In genomic region chr10:16436367-16436757, GRCh38 we compare ENCODE assay signal across 8 cellular contexts. TPM values are rescaled to one million over a fixed set of nuclear protein-coding genes. Genes with fewer than 3 reads are reported as not detected.
DNase-seq lines count a peak whose midpoint lies in the region; ATAC-seq and TF ChIP-seq lines count a peak whose summit lies in the region.

No MANE protein-coding gene starts in this region.

- H3K27ac ChIP-seq in Panc1 (ENCODE audit: low read length) (0 out of 2 replicates have a peak overlapping the region, but pooled peaks have one; percentile 51), ectodermal cell (ENCODE audit: insufficient read depth, low read depth, low read length, poor library complexity, severe bottlenecking) (no peak overlapping the region), muscle layer of duodenum (ENCODE audit: low read length) (peak overlapping the region; percentile 8)

- BruUV-seq in Panc1 (replicated peaks; lab: Mats Ljungman, UMichigan) = no TSS peak

- DNase-seq in NCI-H510A treated with DMSO at 0.1 percent for 48 hours (lab: John Stamatoyannopoulos, UW) (peak; percentile 44), NCI-H510A (lab: John Stamatoyannopoulos, UW) (no peak), Panc1 (ENCODE audit: low read depth, low spot score) (no peak), NCI-H1048 (lab: John Stamatoyannopoulos, UW) (no peak), NCI-H128 (lab: John Stamatoyannopoulos, UW; ENCODE audit: unreplicated experiment) (no peak)

- TF ChIP-seq CTCF in Panc1 (IDR thresholded peaks at IDR 0.05) = no peak

- POLR2A ChIA-PET in Panc1 (lab: Charles Lee) = no interaction called here

- H3K4me3 ChIP-seq in Panc1 (ENCODE audit: low read depth in 2 of 2, low read length in 2 of 2) = peak overlapping the region; percentile 61 to 81
- peak overlapping the region; percentile 46 for H3K4me3 ChIP-seq in ectodermal cell (ENCODE audit: insufficient read depth, low read depth, low read length)
- peak overlapping the region; percentile 67 to 72 for H3K4me3 ChIP-seq in muscle layer of duodenum (ENCODE audit: low read depth in 1 of 2, low read length in 2 of 2)

- ATAC-seq in HG02763 (IDR thresholded peaks at IDR 0.05; ENCODE audit: unreplicated experiment) (peak; percentile 3), Panc1 (peak; percentile 30)

- H3K9me3 ChIP-seq in Panc1 (ENCODE audit: control insufficient read depth, insufficient read depth, low read depth, low read length) = no peaks in the 10 kb centered on the region
- H3K9me3 ChIP-seq in ectodermal cell (ENCODE audit: control insufficient read depth, low read length) = no peaks in the 10 kb centered on the region
- no peaks in the 10 kb centered on the region for H3K9me3 ChIP-seq in muscle layer of duodenum (ENCODE audit: control insufficient read depth in 1 of 2, low read length in 2 of 2)

- WGBS in ectodermal cell, 2 experiments = 10 to 13% methylated on average over 9 of the region's 9 CpGs

- H3K36me3 ChIP-seq in Panc1 (ENCODE audit: control insufficient read depth, insufficient read depth, low read length) = no peaks in the 10 kb centered on the region
- no peaks in the 10 kb centered on the region for H3K36me3 ChIP-seq in ectodermal cell (ENCODE audit: control insufficient read depth, insufficient read depth, low read length)
- H3K36me3 ChIP-seq in muscle layer of duodenum (ENCODE audit: control insufficient read depth in 1 of 2, insufficient read depth in 2 of 2, low read length in 2 of 2) = no peaks in the 10 kb centered on the region

- in situ Hi-C loops in Panc1 (cut with HindIII; ENCODE audit: low pct_unique_long_range_greater_than_20kb, low sequenced_read_pairs) = no loop called here

- intact Hi-C loops in Panc1 (cut with micrococcal nuclease; ENCODE audit: unreplicated experiment) = no loop called here

- H3K4me1 ChIP-seq in Panc1 (ENCODE audit: control insufficient read depth, insufficient read depth, low read length) (peaks cover 11% of the 10 kb centered on the region), ectodermal cell (ENCODE audit: control insufficient read depth, insufficient read depth, low read length) (no peaks in the 10 kb centered on the region), muscle layer of duodenum (ENCODE audit: control insufficient read depth in 1 of 2, insufficient read depth in 2 of 2, low read length in 2 of 2) (peaks cover 0 to 6% of the 10 kb centered on the region in 2 donors)

- no peaks in the 10 kb centered on the region for H3K27me3 ChIP-seq in Panc1 (ENCODE audit: control insufficient read depth, insufficient read depth, low read length)
- H3K27me3 ChIP-seq in ectodermal cell (ENCODE audit: control insufficient read depth, insufficient read depth, low read length, poor library complexity, severe bottlenecking) = peaks cover 12% of the 10 kb centered on the region
- H3K27me3 ChIP-seq in muscle layer of duodenum (ENCODE audit: low read depth, low read length) = no peaks in the 10 kb centered on the region

- CTCF ChIA-PET in Panc1 (lab: Charles Lee) = no interaction called here

RNA-seq across cellular contexts. Expression of gene PTER, which starts 0.4 kb away (rescaled TPM):
- 8.8 TPM for total RNA-seq in Panc1 (2021; ENCODE audit: unreplicated experiment)
- polyA plus RNA-seq in Panc1 (2012; ENCODE audit: insufficient read length) = 6.3 TPM
- 7.5 TPM for polyA plus RNA-seq in ectodermal cell (2013, experiment 1 of 4)
- polyA plus RNA-seq in ectodermal cell (2013, experiment 2 of 4) = 9.2 TPM
- polyA plus RNA-seq in ectodermal cell (2013, experiment 3 of 4) = 7.4 TPM
- polyA plus RNA-seq in ectodermal cell (2013, experiment 4 of 4) = 10.4 TPM
